ENCODE assay signal across 17 cellular contexts in the genomic region with DNA sequence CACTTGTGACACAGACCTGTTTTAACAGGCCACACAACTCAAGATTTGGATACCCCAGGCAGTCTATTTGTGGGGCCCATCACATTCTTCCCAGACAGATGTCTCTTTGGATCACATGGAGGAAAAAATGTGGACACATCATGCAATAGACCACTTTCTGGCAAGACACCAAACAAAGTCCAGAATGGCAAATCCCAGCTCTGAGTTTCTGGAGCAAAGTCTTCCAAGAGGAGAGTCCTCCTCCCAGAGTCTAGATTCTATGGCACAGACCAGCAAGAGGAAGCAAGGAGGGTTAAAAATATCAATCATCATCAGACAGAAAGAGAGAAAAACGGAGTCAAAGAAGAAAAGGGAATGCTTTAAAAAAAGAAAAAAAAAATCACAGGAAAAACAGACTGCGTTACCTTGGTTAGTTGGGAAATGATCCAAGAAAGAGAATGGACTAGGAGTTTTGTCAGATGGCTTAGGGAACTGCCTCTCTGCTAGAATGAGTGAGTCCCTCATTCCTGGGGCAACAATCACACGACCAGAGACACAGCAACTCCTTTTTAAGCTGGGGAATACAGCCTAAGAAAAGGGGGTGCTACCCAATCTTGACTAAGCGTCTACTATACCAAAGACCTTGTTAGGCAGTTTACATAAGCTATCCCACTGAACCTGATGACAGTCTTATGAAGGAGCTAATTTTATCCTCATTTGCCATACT.
DNase-seq lines count a peak whose midpoint lies in the region; ATAC-seq and TF ChIP-seq lines count a peak whose summit lies in the region.
"Had no signal": no experiment of that assay in that cellular context is flagged by ENCODE, and none has a peak within 500 bp of the region (broad histone marks: within the 10 kb centered on the region; RNA-seq: fewer than 3 reads in every experiment).

No MANE protein-coding gene starts in this region.

- peaks cover 19% of the 10 kb centered on the region; the same call in 2 of the 3 replicates for H3K4me1 Mint-ChIP-seq in GM23338
- H3K4me1 Mint-ChIP-seq in progenitor cell of endocrine pancreas (ENCODE audit: low read depth) = peaks cover 8% of the 10 kb centered on the region
- H3K4me1 Mint-ChIP-seq: activated CD4-positive, alpha-beta T cell treated with anti-CD3 and anti-CD28 coated beads, Interleukin-2, amount 10 ng/mL, durations not matched to agents 24 days and 14 days had no signal

- no peak for TF ChIP-seq CTCF in GM23338 (conservative IDR thresholded peaks at IDR 0.05; ENCODE audit: low read depth in 2 of 2)
- no peak for TF ChIP-seq CTCF in fibroblast of lung (conservative IDR thresholded peaks at IDR 0.05 in 1 of 2, IDR thresholded peaks at IDR 0.05 in 1 of 2; ENCODE audit: low read depth in 1 of 2, low read length in 2 of 2)
- TF ChIP-seq CTCF in progenitor cell of endocrine pancreas (IDR thresholded peaks at IDR 0.05; ENCODE audit: unreplicated experiment) = no peak

- H2AFZ ChIP-seq in GM23338 = peak overlapping the region; percentile 28
- H2AFZ ChIP-seq in fibroblast of lung (ENCODE audit: low read length) = no peak overlapping the region

- no peaks in the 10 kb centered on the region for H3K79me2 ChIP-seq in GM23338 (replicated peaks; ENCODE audit: insufficient read depth)
- no peaks in the 10 kb centered on the region for H3K79me2 ChIP-seq in fibroblast of lung (ENCODE audit: control insufficient read depth, insufficient read depth, low read length)

- no peaks in the 10 kb centered on the region for H3K9me3 ChIP-seq in fibroblast of lung (ENCODE audit: control insufficient read depth, insufficient read depth, low read depth, low read length)
- H3K9me3 ChIP-seq: left ventricle myocardium inferior, tibial artery had no signal

- H3K27me3 Mint-ChIP-seq in GM23338 (ENCODE audit: insufficient read depth, low read depth, poor library complexity) (no peaks in the 10 kb centered on the region), progenitor cell of endocrine pancreas (no peaks in the 10 kb centered on the region)
- H3K27me3 Mint-ChIP-seq: activated CD4-positive, alpha-beta T cell treated with anti-CD3 and anti-CD28 coated beads, Interleukin-2, amount 10 ng/mL, durations not matched to agents 24 days and 14 days; activated naive CD4-positive, alpha-beta T cell treated with anti-CD3 and anti-CD28 coated beads, Interleukin-2, amount 50 U/mL, for 24 hours; CD4-positive, alpha-beta T cell had no signal

- H3K4me2 ChIP-seq in GM23338 (peak overlapping the region; percentile 42; the same call in 1 of the 2 replicates), fibroblast of lung (ENCODE audit: extremely low read depth, insufficient read depth, low read length) (no peak overlapping the region)

- no peak overlapping the region for H3K4me3 ChIP-seq in GM23338
- H3K4me3 ChIP-seq in fibroblast of lung (replicated peaks in 1 of 4; ENCODE audit: control extremely low read depth in 1 of 4, insufficient read depth in 1 of 4, low read depth in 3 of 4, low read length in 4 of 4) = no peak overlapping the region
- H3K4me3 ChIP-seq: cardiac muscle cell, left ventricle myocardium inferior, tibial artery had no signal

- H3K27me3 ChIP-seq in GM23338 (ENCODE audit: insufficient read depth) = no peaks in the 10 kb centered on the region
- H3K27me3 ChIP-seq in fibroblast of lung (ENCODE audit: control insufficient read depth, insufficient read depth, low read length) = no peaks in the 10 kb centered on the region
- H3K27me3 ChIP-seq: cardiac muscle cell, tibial artery had no signal

- no peaks in the 10 kb centered on the region for H3K9me3 Mint-ChIP-seq in GM23338
- no peaks in the 10 kb centered on the region for H3K9me3 Mint-ChIP-seq in progenitor cell of endocrine pancreas (ENCODE audit: low read depth)
- H3K9me3 Mint-ChIP-seq: activated CD4-positive, alpha-beta T cell treated with anti-CD3 and anti-CD28 coated beads, Interleukin-2, amount 10 ng/mL, durations not matched to agents 24 days and 14 days; activated naive CD4-positive, alpha-beta T cell treated with anti-CD3 and anti-CD28 coated beads, Interleukin-2, amount 50 U/mL, for 24 hours; CD4-positive, alpha-beta T cell had no signal

- no peaks in the 10 kb centered on the region for H3F3A ChIP-seq in GM23338 (replicated peaks; ENCODE audit: low read depth)

- peak; percentile 60 for ATAC-seq in GM23338

- H3K4me1 ChIP-seq in GM23338 (ENCODE audit: insufficient read depth) (peaks cover 24% of the 10 kb centered on the region), fibroblast of lung (ENCODE audit: control insufficient read depth, extremely low read depth, insufficient read depth, low read length) (peaks cover 7% of the 10 kb centered on the region)

- H3K36me3 ChIP-seq in GM23338 (ENCODE audit: insufficient read depth) (no peaks in the 10 kb centered on the region), fibroblast of lung (ENCODE audit: control insufficient read depth, insufficient read depth, low read length) (no peaks in the 10 kb centered on the region)
- H3K36me3 ChIP-seq: cardiac muscle cell, left ventricle myocardium inferior, tibial artery had no signal

- H3K9me2 ChIP-seq in GM23338 (ENCODE audit: insufficient read depth) = no peaks in the 10 kb centered on the region; the same call in 1 of the 2 replicates

- H3K27ac Mint-ChIP-seq in GM23338 (peak overlapping the region; percentile 15; the same call in 1 of the 2 replicates), progenitor cell of endocrine pancreas (peak overlapping the region; percentile 23)
- H3K27ac Mint-ChIP-seq: activated CD4-positive, alpha-beta T cell treated with anti-CD3 and anti-CD28 coated beads, Interleukin-2, amount 10 ng/mL, durations not matched to agents 24 days and 14 days; activated naive CD4-positive, alpha-beta T cell treated with anti-CD3 and anti-CD28 coated beads, Interleukin-2, amount 50 U/mL, for 24 hours; CD4-positive, alpha-beta T cell had no signal

- no peaks in the 10 kb centered on the region for H3K36me3 Mint-ChIP-seq in GM23338 (ENCODE audit: low read depth)
- no peaks in the 10 kb centered on the region for H3K36me3 Mint-ChIP-seq in progenitor cell of endocrine pancreas (ENCODE audit: insufficient read depth)

- no peak overlapping the region for H3K9ac ChIP-seq in fibroblast of lung (ENCODE audit: insufficient read depth, low read length)

- H3K27ac ChIP-seq in GM23338 (ENCODE audit: low read depth) (no peak overlapping the region), fibroblast of lung (ENCODE audit: insufficient read depth, low read length) (no peak overlapping the region)
- H3K27ac ChIP-seq: cardiac muscle cell, left ventricle myocardium inferior, tibial artery had no signal

- DNase-seq in GM23338 (ENCODE audit: low spot score) (no peak), NCI-H446 treated with DMSO at 0.1 percent for 48 hours (lab: John Stamatoyannopoulos, UW) (peak; percentile 63), fibroblast of lung (ENCODE audit: low read depth in 2 of 2) (peak; percentile 15 to 74), progenitor cell of endocrine pancreas (ENCODE audit: low spot score, unreplicated experiment) (no peak), SKM-1 treated with dmso at 0.1 percent for 144 hours (lab: John Stamatoyannopoulos, UW; ENCODE audit: unreplicated experiment) (no peak), SKM-1 (lab: John Stamatoyannopoulos, UW; ENCODE audit: unreplicated experiment) (no peak)
- DNase-seq in activated CD8-positive, alpha-beta memory T cell treated with anti-CD3 and anti-CD28 coated beads, Interleukin-2, amount 50 U/mL, for 48 hours = no peak
- DNase-seq: activated CD4-positive, alpha-beta T cell treated with anti-CD3 and anti-CD28 coated beads, Interleukin-2, amount 10 ng/mL, durations not matched to agents 24 days and 14 days; CD4-positive, alpha-beta T cell; effector CD8-positive, alpha-beta T cell; left ventricle myocardium inferior; NCI-H2029 treated with DMSO at 0.1 percent for 48 hours; NCI-H524; small intestine; tibial artery had no signal

- H3K4me3 Mint-ChIP-seq in GM23338 = no peak overlapping the region
- H3K4me3 Mint-ChIP-seq in progenitor cell of endocrine pancreas (ENCODE audit: low read depth) = no peak overlapping the region
- H3K4me3 Mint-ChIP-seq: activated CD4-positive, alpha-beta T cell treated with anti-CD3 and anti-CD28 coated beads, Interleukin-2, amount 10 ng/mL, durations not matched to agents 24 days and 14 days; activated naive CD4-positive, alpha-beta T cell treated with anti-CD3 and anti-CD28 coated beads, Interleukin-2, amount 50 U/mL, for 24 hours; CD4-positive, alpha-beta T cell had no signal

- H4K20me1 ChIP-seq in GM23338 (replicated peaks; ENCODE audit: insufficient read depth) (no peaks in the 10 kb centered on the region), fibroblast of lung (ENCODE audit: control insufficient read depth, extremely low read depth, insufficient read depth, low read length) (no peaks in the 10 kb centered on the region)

TF ChIP-seq in GM23338, 12 proteins besides CTCF, POLR2A, EP300 and RAD21 (continues in another document):
- TF ChIP-seq EZH2 (IDR thresholded peaks at IDR 0.05; ENCODE audit: low read depth, unreplicated experiment) = no peak

Comparison
In these comparisons a context has a peak if more than half of its experiments do, and no peak if none do; other contexts are left out.
1. DNase-seq: peak in NCI-H446 treated with DMSO at 0.1 percent for 48 hours (single experiment) and fibroblast of lung (2 of 2); none in GM23338 (single experiment), progenitor cell of endocrine pancreas (single experiment), SKM-1 treated with dmso at 0.1 percent for 144 hours (single experiment), SKM-1 (single experiment) and activated CD8-positive, alpha-beta memory T cell treated with anti-CD3 and anti-CD28 coated beads, Interleukin-2, amount 50 U/mL, for 48 hours (single experiment).